ENCODE assay signal across 16 cellular contexts in genomic region chr11:29093416-29093815, GRCh38.
DNase-seq lines count a peak whose midpoint lies in the region; ATAC-seq, FAIRE-seq and TF ChIP-seq lines count a peak whose summit lies in the region.
"Had no signal": no experiment of that assay in that cellular context is flagged by ENCODE, and none has a peak within 500 bp of the region (broad histone marks: within the 10 kb centered on the region; RNA-seq: fewer than 3 reads in every experiment).

No MANE protein-coding gene starts in this region.

- TF ChIP-seq CTCF in foreskin fibroblast (IDR thresholded peaks at IDR 0.05; ENCODE audit: low read depth, low read length): no peak

- no peak overlapping the region for H3K9ac ChIP-seq in adipocyte (ENCODE audit: low read length)

- H3K4me3 ChIP-seq in adipocyte (ENCODE audit: low read length) (no peak overlapping the region), foreskin fibroblast (ENCODE audit: low read depth in 1 of 2, low read length in 2 of 2) (no peak overlapping the region)
- H3K4me3 ChIP-seq: esophagus muscularis mucosa, MG63, ovary, SJCRH30, thoracic aorta had no signal

- TF ChIP-seq POLR2A in H54 (IDR thresholded peaks at IDR 0.05; ENCODE audit: low read depth, low read length): no peak

- H3K4me1 ChIP-seq in adipocyte (ENCODE audit: control insufficient read depth, insufficient read depth, low read length): peaks cover 11% of the 10 kb centered on the region

- FAIRE-seq in H54 (lab: Jason Lieb, UNC): peak; percentile 78
- FAIRE-seq: D721Med had no signal

- ATAC-seq in GM18520 (IDR thresholded peaks at IDR 0.05; ENCODE audit: unreplicated experiment) (no peak), GM21515 (IDR thresholded peaks at IDR 0.05; ENCODE audit: unreplicated experiment) (no peak)

- H3K27me3 ChIP-seq in adipocyte (replicated peaks; ENCODE audit: control insufficient read depth, insufficient read depth, low read length): no peaks in the 10 kb centered on the region
- H3K27me3 ChIP-seq: esophagus muscularis mucosa, MG63, ovary, SJCRH30 had no signal

- peak; percentile 39 for DNase-seq in A172 (ENCODE audit: low spot score)
- peak; percentile 2 for DNase-seq in H54 (ENCODE audit: insufficient read length, low spot score)
- peak; percentile 79 for DNase-seq in adipocyte (ENCODE audit: low read depth)
- peak; percentile 18 to 33 for DNase-seq in foreskin fibroblast
- no peak for DNase-seq in mesenteric fat pad (ENCODE audit: low spot score)
- DNase-seq in activated naive CD4-positive, alpha-beta T cell (lab: John Stamatoyannopoulos, UW): no peak
- DNase-seq: 8988T, activated gamma-delta T cell, MG63, ovary had no signal

- H3K36me3 ChIP-seq in adipocyte (ENCODE audit: control insufficient read depth, insufficient read depth, low read length, severe bottlenecking): no peaks in the 10 kb centered on the region
- H3K36me3 ChIP-seq: esophagus muscularis mucosa, ovary, SJCRH30, thoracic aorta had no signal

- no peaks in the 10 kb centered on the region for H3K9me3 ChIP-seq in adipocyte (ENCODE audit: control insufficient read depth, low read length)
- H3K9me3 ChIP-seq: esophagus muscularis mucosa, ovary, SJCRH30, thoracic aorta had no signal

Comparison
In these comparisons a context has a peak if more than half of its experiments do, and no peak if none do; other contexts are left out.
1. DNase-seq: peak in A172 (single experiment), H54 (single experiment), adipocyte (single experiment) and foreskin fibroblast (2 of 2); none in mesenteric fat pad (single experiment) and activated naive CD4-positive, alpha-beta T cell (0 of 4).